10 cellular contexts compared by ENCODE assay signal in genomic region chr19:12786950-12787349, GRCh38. TPM values are rescaled to one million over a fixed set of nuclear protein-coding genes. Genes with fewer than 3 reads are reported as not detected.
A peak's percentile ranks its signal among the peaks of the same experiment; 100 is the strongest.
DNase-seq lines count a peak whose midpoint lies in the region; ATAC-seq and TF ChIP-seq lines count a peak whose summit lies in the region.
"Had no signal": no experiment of that assay in that cellular context is flagged by ENCODE, and none has a peak within 500 bp of the region (broad histone marks: within the 10 kb centered on the region; RNA-seq: fewer than 3 reads in every experiment).

No MANE protein-coding gene starts in this region.

- H3K4me1 ChIP-seq in osteoblast (ENCODE audit: insufficient read depth, low read length), result peaks cover 41% of the 10 kb centered on the region

- H3K9me3 ChIP-seq in KOPT-K1 (ENCODE audit: insufficient read depth, low read length, poor library complexity, severe bottlenecking) (no peaks in the 10 kb centered on the region), osteoblast (ENCODE audit: low read depth, low read length) (no peaks in the 10 kb centered on the region)

- no peak overlapping the region for H3K4me2 ChIP-seq in osteoblast (ENCODE audit: insufficient read depth, low read length)

- no peaks in the 10 kb centered on the region for H3K27me3 ChIP-seq in osteoblast (ENCODE audit: insufficient read depth, low read length)

- H3K4me3 ChIP-seq in coronary artery, result no peak overlapping the region
- H3K4me3 ChIP-seq in osteoblast (ENCODE audit: insufficient read depth, low read length), result no peak overlapping the region

- TF ChIP-seq CTCF in 22Rv1 (IDR thresholded peaks at IDR 0.05) (no peak), coronary artery (IDR thresholded peaks at IDR 0.05) (no peak), osteoblast (IDR thresholded peaks at IDR 0.05; ENCODE audit: extremely low read depth, low read depth, low read length) (no peak)

- no peak for ATAC-seq in GM18498 (IDR thresholded peaks at IDR 0.05; ENCODE audit: unreplicated experiment)

- no peaks in the 10 kb centered on the region for H3K36me3 ChIP-seq in KOPT-K1 (ENCODE audit: insufficient read depth, low read length)
- no peaks in the 10 kb centered on the region for H3K36me3 ChIP-seq in osteoblast (ENCODE audit: insufficient read depth, low read length)

- H4K20me1 ChIP-seq in osteoblast (ENCODE audit: insufficient read depth, low read length), result peaks cover 4% of the 10 kb centered on the region

- DNase-seq in coronary artery (ENCODE audit: low spot score), result no peak
- peak; percentile 67 for DNase-seq in osteoblast (ENCODE audit: insufficient read length, low spot score, missing footprints)
- no peak for DNase-seq in D341Med (ENCODE audit: low spot score)
- DNase-seq in dermis blood vessel endothelial cell, result no peak
- DNase-seq in HPDE6-E6E7 (ENCODE audit: extremely low spot score), result no peak
- DNase-seq: stimulated activated naive CD4-positive, alpha-beta T cell had no signal

- H3K27ac ChIP-seq in 22Rv1, result peak overlapping the region; percentile 98
- peak overlapping the region; percentile 99 for H3K27ac ChIP-seq in KOPT-K1 (ENCODE audit: low read depth, low read length, poor library complexity, severe bottlenecking)
- peak overlapping the region; percentile 97 to 99 for H3K27ac ChIP-seq in coronary artery
- peak overlapping the region; percentile 11 for H3K27ac ChIP-seq in osteoblast (ENCODE audit: low read depth, low read length)

- H2AFZ ChIP-seq in osteoblast (ENCODE audit: low read length), result no peak overlapping the region

- peaks cover 7% of the 10 kb centered on the region for H3K79me2 ChIP-seq in osteoblast (ENCODE audit: insufficient read depth, low read length)

RNA-seq across cellular contexts. Expression of gene JUNB, which starts 4.3 kb away (rescaled TPM):
- total RNA-seq in osteoblast (85.5 and 93.0 TPM in 2 replicates), dermis blood vessel endothelial cell (61.1 and 151 TPM in 2 replicates)

RNA-seq across cellular contexts. Expression of gene HOOK2, which starts 11.6 kb away (rescaled TPM):
- total RNA-seq in osteoblast (16.8 and 21.7 TPM in 2 replicates), dermis blood vessel endothelial cell (12.1 and 14.8 TPM in 2 replicates)

RNA-seq across cellular contexts. Expression of gene PRDX2, which starts 14.7 kb away (rescaled TPM):
- total RNA-seq in osteoblast (155 and 156 TPM in 2 replicates), dermis blood vessel endothelial cell (214 and 278 TPM in 2 replicates)

RNA-seq across cellular contexts. Expression of gene THSD8, which starts 14.9 kb away (rescaled TPM):
- total RNA-seq in osteoblast, result 0.29 TPM in 1 of 2 replicates, not detected in the other
- total RNA-seq in dermis blood vessel endothelial cell, result 0.23 TPM in 1 of 2 replicates, not detected in the other
- total RNA-seq: H7 had no signal

RNA-seq across cellular contexts. Expression of gene RNASEH2A, which starts 19.4 kb away (rescaled TPM):
- total RNA-seq in osteoblast, result 7.6 and 8.3 TPM in 2 replicates
- total RNA-seq in dermis blood vessel endothelial cell, result 19.6 and 45.6 TPM in 2 replicates

Comparison
In these comparisons a context has a peak if more than half of its experiments do, and no peak if none do; other contexts are left out.
1. H3K27ac ChIP-seq: peak in every context shown above with its lines; median percentile 99 in KOPT-K1; 98 in 22Rv1; 98 in coronary artery; 11 in osteoblast.